Comparison of ENCODE assay signal across 1 cellular context in genomic region chr13:20696073-20696472, GRCh38.
A peak's percentile ranks its signal among the peaks of the same experiment; 100 is the strongest.
TF ChIP-seq lines count a peak whose summit lies in the region.

No MANE protein-coding gene starts in this region.

TF ChIP-seq in HEK293, 187 proteins besides CTCF, POLR2A, EP300 and RAD21 (continued from another document):
- peak; percentile 58; the same call in 1 of the 2 replicates for TF ChIP-seq PRDM4 (tag by site-specific recombination; IDR thresholded peaks at IDR 0.05)
- TF ChIP-seq ZNF24 (tag by site-specific recombination; IDR thresholded peaks at IDR 0.05) = no peak
- no peak for TF ChIP-seq MZF1 (tag by site-specific recombination; IDR thresholded peaks at IDR 0.05; ENCODE audit: borderline replicate concordance)
- no peak for TF ChIP-seq KLF8 (tag by site-specific recombination; IDR thresholded peaks at IDR 0.05)
- no peak for TF ChIP-seq ZNF37A (tag by site-specific recombination; IDR thresholded peaks at IDR 0.05)
- TF ChIP-seq ZNF623 (tag by site-specific recombination; IDR thresholded peaks at IDR 0.05) = no peak
- TF ChIP-seq ZBTB26 (tag by site-specific recombination; optimal IDR thresholded peaks at IDR 0.05) = no peak
- TF ChIP-seq ZNF473 (tag by site-specific recombination; IDR thresholded peaks at IDR 0.05) = no peak
- no peak for TF ChIP-seq OVOL3 (tag by site-specific recombination; IDR thresholded peaks at IDR 0.05)
- TF ChIP-seq ZNF580 (tag by site-specific recombination; IDR thresholded peaks at IDR 0.05) = peak; percentile 70; the same call in 1 of the 2 replicates
- TF ChIP-seq WT1 (tag by site-specific recombination; IDR thresholded peaks at IDR 0.05) = no peak
- no peak for TF ChIP-seq ZNF354C (tag by site-specific recombination; IDR thresholded peaks at IDR 0.05; ENCODE audit: borderline replicate concordance, low read depth)
- no peak for TF ChIP-seq ZNF76 (tag by site-specific recombination; IDR thresholded peaks at IDR 0.05; ENCODE audit: borderline replicate concordance, low read depth)
- peak; percentile 86 for TF ChIP-seq FEZF1 (tag by site-specific recombination; IDR thresholded peaks at IDR 0.05)
- no peak for TF ChIP-seq ZNF426 (tag by site-specific recombination; IDR thresholded peaks at IDR 0.05)
- no peak for TF ChIP-seq ZNF350 (tag by site-specific recombination; IDR thresholded peaks at IDR 0.05)
